ENCODE assay signal across 11 cellular contexts in genomic region chr19:39448271-39448670, GRCh38. TPM values are rescaled to one million over a fixed set of nuclear protein-coding genes. Genes with fewer than 3 reads are reported as not detected.
DNase-seq lines count a peak whose midpoint lies in the region; ATAC-seq, FAIRE-seq and TF ChIP-seq lines count a peak whose summit lies in the region.
"Had no signal": no experiment of that assay in that cellular context is flagged by ENCODE, and none has a peak within 500 bp of the region (broad histone marks: within the 10 kb centered on the region; RNA-seq: fewer than 3 reads in every experiment).

No MANE protein-coding gene starts in this region.

- H3K4me1 ChIP-seq in HepG2 (ENCODE audit: insufficient read depth, low read length) (peaks cover 54% of the 10 kb centered on the region), right lobe of liver (peaks cover 0 to 47% (median 18%) of the 10 kb centered on the region in 4 donors), PC-3 (ENCODE audit: insufficient read depth, low read length) (peaks cover 30% of the 10 kb centered on the region), subcutaneous abdominal adipose tissue (ENCODE audit: control insufficient read depth in 5 of 5, insufficient read depth in 5 of 5, low read length in 5 of 5) (peaks cover 2 to 43% (median 40%) of the 10 kb centered on the region in 5 donors), transverse colon (peaks cover 13 to 41% (median 28%) of the 10 kb centered on the region in 4 donors)

- TF ChIP-seq CTCF in HepG2 (CRISPR knock-in tag; IDR thresholded peaks at IDR 0.05), result no peak
- no peak for TF ChIP-seq CTCF in right lobe of liver (IDR thresholded peaks at IDR 0.05)
- no peak for TF ChIP-seq CTCF in PC-3 (conservative IDR thresholded peaks at IDR 0.05; ENCODE audit: low read depth, low read length)
- TF ChIP-seq CTCF in epithelial cell of esophagus (IDR thresholded peaks at IDR 0.05; ENCODE audit: insufficient read depth, low read depth, low read length, missing control alignments), result no peak
- no peak for TF ChIP-seq CTCF in transverse colon (IDR thresholded peaks at IDR 0.05)

- 0 out of 2 replicates have a peak overlapping the region, but pooled peaks have one; percentile 8 for H3K9ac ChIP-seq in HepG2 (ENCODE audit: insufficient read depth, low read depth, low read length)
- no peak overlapping the region for H3K9ac ChIP-seq in PC-3 (ENCODE audit: low read length)
- H3K9ac ChIP-seq in subcutaneous abdominal adipose tissue (ENCODE audit: low read length in 5 of 5), result peak overlapping the region in 3 of 5 donors; percentile 2 to 43 (median 6)

- no peaks in the 10 kb centered on the region for H3F3A ChIP-seq in PC-3 (ENCODE audit: low read length, unreplicated experiment)

- peaks cover 11 to 25% of the 10 kb centered on the region in 2 experiments; a peak in 4 of 5 replicates for H3K36me3 ChIP-seq in HepG2 (replicated peaks in 1 of 2; ENCODE audit: control insufficient read depth in 1 of 2, insufficient read depth in 2 of 2, low read length in 2 of 2)
- H3K36me3 ChIP-seq in right lobe of liver, result peaks cover 0 to 11% (median under 1%) of the 10 kb centered on the region in 4 donors
- peaks cover 9% of the 10 kb centered on the region; the same call in 1 of the 2 replicates for H3K36me3 ChIP-seq in PC-3 (ENCODE audit: low read depth, low read length)
- H3K36me3 ChIP-seq in subcutaneous abdominal adipose tissue (ENCODE audit: control insufficient read depth in 5 of 5, insufficient read depth in 5 of 5, low read length in 5 of 5), result peaks cover 0 to 28% (median 12%) of the 10 kb centered on the region in 5 donors
- peaks cover 0 to 6% (median under 1%) of the 10 kb centered on the region in 4 donors for H3K36me3 ChIP-seq in transverse colon

- DNase-seq in HepG2 (ENCODE audit: low spot score) (no peak), right lobe of liver (no peak), PC-3 (peak; percentile 75), epithelial cell of esophagus (ENCODE audit: low read depth) (peak; percentile 64), transverse colon (no peak)
- DNase-seq: activated CD8-positive, alpha-beta memory T cell treated with anti-CD3 and anti-CD28 coated beads for 24 hours; NCI-H1105 treated with DMSO at 0.1 percent for 48 hours; tibial artery had no signal

- H3K79me2 ChIP-seq in HepG2 (ENCODE audit: insufficient read depth, low read length) (peaks cover 80% of the 10 kb centered on the region), PC-3 (ENCODE audit: low read length) (peaks cover 83% of the 10 kb centered on the region)

- no peaks in the 10 kb centered on the region for H3K9me2 ChIP-seq in PC-3 (replicated peaks; ENCODE audit: low read length)

- H3K4me2 ChIP-seq in HepG2 (ENCODE audit: low read depth, low read length) (peak overlapping the region; percentile 85), PC-3 (ENCODE audit: low read length) (peak overlapping the region; percentile 92)

- in situ Hi-C loops in HepG2 (cut with HindIII; ENCODE audit: extremely low pct_ligation_motif_present, low pct_unique_long_range_greater_than_20kb) (no loop called here), transverse colon (cut with MboI; ENCODE audit: low pct_ligation_motif_present in 1 of 4, low pct_unique_long_range_greater_than_20kb in 1 of 4, low sequenced_read_pairs in 3 of 4) (loop anchor here in 2 of 4 donors (10.0 to 25.0 kb wide), 2 partner anchors 87 to 89 kb away; partner anchors contain the start of genes EID2B (in 2 of the 2) and EID2 (in 1 of the 2))

- no peak for FAIRE-seq in HepG2 (lab: Jason Lieb, UNC)

- intact Hi-C loops in HepG2 (cut with micrococcal nuclease; ENCODE audit: unreplicated experiment) (no loop called here), right lobe of liver (cut with DNase I) (no loop called here), PC-3 (cut with micrococcal nuclease) (no loop called here), transverse colon (cut with DNase I; ENCODE audit: low total_unique reads) (no loop called here)

- H3K27me3 ChIP-seq in HepG2 (ENCODE audit: control insufficient read depth in 1 of 2, insufficient read depth in 2 of 2, low read length in 2 of 2), result peaks cover 0 to 3% of the 10 kb centered on the region in 2 experiments; a peak in 1 of 5 replicates
- no peaks in the 10 kb centered on the region for H3K27me3 ChIP-seq in right lobe of liver
- H3K27me3 ChIP-seq in PC-3 (ENCODE audit: low read length), result no peaks in the 10 kb centered on the region
- no peaks in the 10 kb centered on the region for H3K27me3 ChIP-seq in subcutaneous abdominal adipose tissue (ENCODE audit: control insufficient read depth in 5 of 5, insufficient read depth in 4 of 5, low read length in 5 of 5)
- no peaks in the 10 kb centered on the region for H3K27me3 ChIP-seq in transverse colon
- H3K27me3 ChIP-seq: tibial artery had no signal

- TF ChIP-seq POLR2A in HepG2 (IDR thresholded peaks at IDR 0.05; ENCODE audit: insufficient read depth in 1 of 2, low read depth in 2 of 2, low read length in 2 of 2) (no peak), right lobe of liver (IDR thresholded peaks at IDR 0.05) (no peak), transverse colon (IDR thresholded peaks at IDR 0.05) (no peak)

- no TSS peak for BruUV-seq in HepG2 (replicated peaks; lab: Mats Ljungman, UMichigan)
- no TSS peak for BruUV-seq in PC-3 (replicated peaks; lab: Mats Ljungman, UMichigan)

- POLR2A ChIA-PET in HepG2 (lab: Yijun Ruan, JAX), result interaction anchor here (1.6 kb wide), 1 partner anchor 13 kb away, joined by 10 read pairs; the partner anchor contains the start of gene RPS16
- POLR2A ChIA-PET in PC-3 (lab: Charles Lee; ENCODE audit: unreplicated experiment), result interaction anchor here (0.6 kb wide), 1 partner anchor 18 kb away, joined by 10 read pairs; no protein-coding TSS in a partner anchor

- TF ChIP-seq RAD21 in HepG2 (CRISPR knock-in tag; IDR thresholded peaks at IDR 0.05), result no peak

- H2AFZ ChIP-seq in HepG2 (ENCODE audit: low read length), result no peak overlapping the region
- no peak overlapping the region for H2AFZ ChIP-seq in PC-3 (ENCODE audit: low read length)

- ATAC-seq in HepG2 (no peak), right lobe of liver (no peak), PC-3 (peak; percentile 39), HG03135 (IDR thresholded peaks at IDR 0.05; ENCODE audit: unreplicated experiment) (no peak), HG03521 (IDR thresholded peaks at IDR 0.05; ENCODE audit: unreplicated experiment) (no peak)

- 0 out of 2 replicates have a peak, but pooled peaks cover 3% of the 10 kb centered on the region for H4K20me1 ChIP-seq in HepG2 (ENCODE audit: insufficient read depth, low read length)
- H4K20me1 ChIP-seq in PC-3 (ENCODE audit: low read length), result peaks cover 14% of the 10 kb centered on the region; the same call in 1 of the 2 replicates

- H3K4me3 ChIP-seq in HepG2 (replicated peaks in 1 of 3; ENCODE audit: insufficient read depth in 1 of 3, low read depth in 2 of 3, low read length in 3 of 3) (no peak overlapping the region; a peak in 1 of 6 replicates), right lobe of liver (no peak overlapping the region), PC-3 (ENCODE audit: low read length) (peak overlapping the region; percentile 93; the same call in 1 of the 2 replicates), epithelial cell of esophagus (ENCODE audit: low read length) (no peak overlapping the region), subcutaneous abdominal adipose tissue (ENCODE audit: low read depth in 1 of 5, low read length in 5 of 5) (no peak overlapping the region), transverse colon (no peak overlapping the region)
- H3K4me3 ChIP-seq: tibial artery had no signal

- H3K27ac ChIP-seq in HepG2 (ENCODE audit: extremely low read length, insufficient read depth, low read length) (no peak overlapping the region), right lobe of liver (no peak overlapping the region), PC-3 (ENCODE audit: low read length) (peak overlapping the region; percentile 38), subcutaneous abdominal adipose tissue (ENCODE audit: low read depth, low read length) (no peak overlapping the region), transverse colon (no peak overlapping the region)
- H3K27ac ChIP-seq: tibial artery had no signal

- WGBS in HepG2 (ENCODE audit: low lambda C conversion rate), result 90% methylated on average over 3 of the region's 3 CpGs
- 32% methylated on average over 3 of the region's 3 CpGs for WGBS in right lobe of liver (ENCODE audit: insufficient coverage, low coverage, low lambda C conversion rate, missing lambda C conversion rate)
- 67 to 69% methylated on average over 3 of the region's 3 CpGs for WGBS in transverse colon (ENCODE audit: low coverage in 1 of 2), 2 donors

- TF ChIP-seq EP300 in HepG2 (IDR thresholded peaks at IDR 0.05; ENCODE audit: low read depth in 2 of 2, low read length in 2 of 2) (no peak), HepG2 (CRISPR knock-in tag; IDR thresholded peaks at IDR 0.05; ENCODE audit: borderline replicate concordance) (no peak), transverse colon (IDR thresholded peaks at IDR 0.05; ENCODE audit: low read depth) (no peak)

- CTCF ChIA-PET in HepG2 (lab: Yijun Ruan, JAX; ENCODE audit: low intra/inter-chr PET ratio, low total read pairs), result no interaction called here
- CTCF ChIA-PET in PC-3 (lab: Charles Lee), result interaction anchor here (0.5 kb wide), 1 partner anchor 86 kb away, joined by 3 read pairs; no protein-coding TSS in a partner anchor

- H3K9me3 ChIP-seq in HepG2 (ENCODE audit: low read length), result no peaks in the 10 kb centered on the region
- H3K9me3 ChIP-seq in right lobe of liver, result no peaks in the 10 kb centered on the region
- no peaks in the 10 kb centered on the region for H3K9me3 ChIP-seq in PC-3 (ENCODE audit: low read length)
- H3K9me3 ChIP-seq in subcutaneous abdominal adipose tissue (ENCODE audit: control insufficient read depth in 5 of 5, low read length in 5 of 5), result no peaks in the 10 kb centered on the region
- H3K9me3 ChIP-seq in transverse colon, result no peaks in the 10 kb centered on the region
- H3K9me3 ChIP-seq: tibial artery had no signal

RNA-seq across cellular contexts. Expression of gene SUPT5H, which starts 2.9 kb away (rescaled TPM):
- total RNA-seq in HepG2 (2016; rRNA removed; fragmentation: Illumina TruSeq; extraction: Trizol), result 34.9 and 48.2 TPM in 2 replicates
- 10.1 and 10.2 TPM in 2 replicates for total RNA-seq in HepG2 (2016; cell fraction: cytosol; rRNA removed; fragmentation: Illumina TruSeq; extraction: Trizol; ENCODE audit: low read depth)
- 31.0 and 56.4 TPM in 2 replicates for total RNA-seq in HepG2 (2016; cell fraction: insoluble cytoplasmic fraction; rRNA removed; fragmentation: Illumina TruSeq; extraction: Trizol)
- 24.1 and 24.5 TPM in 2 replicates for total RNA-seq in HepG2 (2016; cell fraction: membrane; rRNA removed; fragmentation: Illumina TruSeq; extraction: Trizol)
- total RNA-seq in HepG2 (2016; cell fraction: nucleus; rRNA removed; fragmentation: Illumina TruSeq; extraction: Trizol), result 40.8 and 47.1 TPM in 2 replicates
- polyA plus RNA-seq in HepG2 (2011; rRNA removed), result 49.0 and 51.7 TPM in 2 replicates
- polyA plus RNA-seq in HepG2 (2011; cell fraction: cytosol; rRNA removed), result 25.7 and 31.7 TPM in 2 replicates
- 253 and 283 TPM in 2 replicates for polyA plus RNA-seq in HepG2 (2011; cell fraction: nucleus; rRNA removed)
- 67.2 and 69.5 TPM in 2 replicates for polyA plus RNA-seq in HepG2 (2012)
- 6.0 and 6.1 TPM in 2 replicates for polyA plus RNA-seq in HepG2 (2016; cell fraction: cytosol; fragmentation: Illumina TruSeq; extraction: Trizol; ENCODE audit: low read depth)
- 36.5 and 56.7 TPM in 2 replicates for polyA plus RNA-seq in HepG2 (2016; cell fraction: insoluble cytoplasmic fraction; fragmentation: Illumina TruSeq; extraction: Trizol; ENCODE audit: low read depth)
- polyA plus RNA-seq in HepG2 (2016; cell fraction: membrane; fragmentation: Illumina TruSeq; extraction: Trizol; ENCODE audit: low read depth), result 12.5 and 14.4 TPM in 2 replicates
- 151 and 174 TPM in 2 replicates for polyA plus RNA-seq in HepG2 (2016; cell fraction: nucleus; fragmentation: Illumina TruSeq; extraction: Trizol; ENCODE audit: insufficient read depth, low read depth)
- 47.0 and 62.8 TPM in 2 replicates for polyA minus RNA-seq in HepG2 (2011; rRNA and poly(A)+ RNA removed; ENCODE audit: low replicate concordance)
- 24.6 and 28.9 TPM in 2 replicates for polyA minus RNA-seq in HepG2 (2011; cell fraction: cytosol; rRNA and poly(A)+ RNA removed)
- 41.6 and 42.1 TPM in 2 replicates for polyA minus RNA-seq in HepG2 (2011; cell fraction: nucleus; rRNA and poly(A)+ RNA removed)
- total RNA-seq in right lobe of liver, result 10 to 100 TPM; 42.3 to 60.8 (median 54.7) TPM
- total RNA-seq in PC-3 (2014; rRNA removed), result 59.9 and 95.0 TPM in 2 replicates
- total RNA-seq in transverse colon, result 100 to 1,000 TPM in 3 of 4 donors, 10 to 100 TPM in 1; 97.1 to 161 (median 125) TPM

RNA-seq across cellular contexts. Expression of gene RPS16, which starts 12.5 kb away (rescaled TPM):
- total RNA-seq in HepG2 (2016; rRNA removed; fragmentation: Illumina TruSeq; extraction: Trizol) (488 and 790 TPM in 2 replicates), right lobe of liver (100 to 1,000 TPM; 448 to 643 (median 568) TPM), PC-3 (2014; rRNA removed) (294 and 418 TPM in 2 replicates), transverse colon (1,000 to 10,000 TPM in 3 of 4 donors, 100 to 1,000 TPM in 1; 718 to 1,665 (median 1,335) TPM)
- total RNA-seq in HepG2 (2016; cell fraction: cytosol; rRNA removed; fragmentation: Illumina TruSeq; extraction: Trizol; ENCODE audit: low read depth), result 875 and 1,100 TPM in 2 replicates
- total RNA-seq in HepG2 (2016; cell fraction: insoluble cytoplasmic fraction; rRNA removed; fragmentation: Illumina TruSeq; extraction: Trizol), result 524 and 648 TPM in 2 replicates
- 1,389 and 1,434 TPM in 2 replicates for total RNA-seq in HepG2 (2016; cell fraction: membrane; rRNA removed; fragmentation: Illumina TruSeq; extraction: Trizol)
- total RNA-seq in HepG2 (2016; cell fraction: nucleus; rRNA removed; fragmentation: Illumina TruSeq; extraction: Trizol), result 216 and 289 TPM in 2 replicates
- polyA plus RNA-seq in HepG2 (2011; rRNA removed), result 2,583 and 2,596 TPM in 2 replicates
- polyA plus RNA-seq in HepG2 (2011; cell fraction: cytosol; rRNA removed), result 6,196 and 9,335 TPM in 2 replicates
- polyA plus RNA-seq in HepG2 (2011; cell fraction: nucleus; rRNA removed), result 2,074 and 2,083 TPM in 2 replicates
- 3,042 and 3,601 TPM in 2 replicates for polyA plus RNA-seq in HepG2 (2012)
- polyA plus RNA-seq in HepG2 (2016; cell fraction: cytosol; fragmentation: Illumina TruSeq; extraction: Trizol; ENCODE audit: low read depth), result 3,994 and 4,562 TPM in 2 replicates
- polyA plus RNA-seq in HepG2 (2016; cell fraction: insoluble cytoplasmic fraction; fragmentation: Illumina TruSeq; extraction: Trizol; ENCODE audit: low read depth), result 2,744 and 2,812 TPM in 2 replicates
- polyA plus RNA-seq in HepG2 (2016; cell fraction: membrane; fragmentation: Illumina TruSeq; extraction: Trizol; ENCODE audit: low read depth), result 5,655 and 5,989 TPM in 2 replicates
- 1,642 and 1,701 TPM in 2 replicates for polyA plus RNA-seq in HepG2 (2016; cell fraction: nucleus; fragmentation: Illumina TruSeq; extraction: Trizol; ENCODE audit: insufficient read depth, low read depth)
- polyA minus RNA-seq in HepG2 (2011; rRNA and poly(A)+ RNA removed; ENCODE audit: low replicate concordance), result 2,434 and 2,985 TPM in 2 replicates
- 1,333 and 1,373 TPM in 2 replicates for polyA minus RNA-seq in HepG2 (2011; cell fraction: cytosol; rRNA and poly(A)+ RNA removed)
- polyA minus RNA-seq in HepG2 (2011; cell fraction: nucleus; rRNA and poly(A)+ RNA removed), result 311 and 415 TPM in 2 replicates

RNA-seq across cellular contexts. Expression of gene TIMM50, which starts 32.4 kb away (rescaled TPM):
- total RNA-seq in HepG2 (2016; rRNA removed; fragmentation: Illumina TruSeq; extraction: Trizol) (89.1 and 91.1 TPM in 2 replicates), right lobe of liver (10 to 100 TPM; 28.1 to 48.1 (median 31.3) TPM), PC-3 (2014; rRNA removed) (97.2 and 123 TPM in 2 replicates), transverse colon (10 to 100 TPM; 21.7 to 54.0 (median 33.5) TPM)
- 37.5 and 47.3 TPM in 2 replicates for total RNA-seq in HepG2 (2016; cell fraction: cytosol; rRNA removed; fragmentation: Illumina TruSeq; extraction: Trizol; ENCODE audit: low read depth)
- 85.4 and 88.5 TPM in 2 replicates for total RNA-seq in HepG2 (2016; cell fraction: insoluble cytoplasmic fraction; rRNA removed; fragmentation: Illumina TruSeq; extraction: Trizol)
- 43.0 and 47.2 TPM in 2 replicates for total RNA-seq in HepG2 (2016; cell fraction: membrane; rRNA removed; fragmentation: Illumina TruSeq; extraction: Trizol)
- total RNA-seq in HepG2 (2016; cell fraction: nucleus; rRNA removed; fragmentation: Illumina TruSeq; extraction: Trizol), result 57.0 and 65.5 TPM in 2 replicates
- polyA plus RNA-seq in HepG2 (2011; rRNA removed), result 90.0 and 92.5 TPM in 2 replicates
- polyA plus RNA-seq in HepG2 (2011; cell fraction: cytosol; rRNA removed), result 85.2 and 108 TPM in 2 replicates
- 135 and 143 TPM in 2 replicates for polyA plus RNA-seq in HepG2 (2011; cell fraction: nucleus; rRNA removed)
- polyA plus RNA-seq in HepG2 (2012), result 65.0 and 84.2 TPM in 2 replicates
- polyA plus RNA-seq in HepG2 (2016; cell fraction: cytosol; fragmentation: Illumina TruSeq; extraction: Trizol; ENCODE audit: low read depth), result 41.8 and 47.0 TPM in 2 replicates
- polyA plus RNA-seq in HepG2 (2016; cell fraction: insoluble cytoplasmic fraction; fragmentation: Illumina TruSeq; extraction: Trizol; ENCODE audit: low read depth), result 88.6 and 92.5 TPM in 2 replicates
- 38.0 and 40.4 TPM in 2 replicates for polyA plus RNA-seq in HepG2 (2016; cell fraction: membrane; fragmentation: Illumina TruSeq; extraction: Trizol; ENCODE audit: low read depth)
- polyA plus RNA-seq in HepG2 (2016; cell fraction: nucleus; fragmentation: Illumina TruSeq; extraction: Trizol; ENCODE audit: insufficient read depth, low read depth), result 111 and 123 TPM in 2 replicates
- polyA minus RNA-seq in HepG2 (2011; rRNA and poly(A)+ RNA removed; ENCODE audit: low replicate concordance), result 121 and 194 TPM in 2 replicates
- 41.5 and 44.7 TPM in 2 replicates for polyA minus RNA-seq in HepG2 (2011; cell fraction: cytosol; rRNA and poly(A)+ RNA removed)
- polyA minus RNA-seq in HepG2 (2011; cell fraction: nucleus; rRNA and poly(A)+ RNA removed), result 42.4 and 52.5 TPM in 2 replicates

RNA-seq across cellular contexts. Expression of gene PLEKHG2, which starts 35.8 kb away (rescaled TPM):
- total RNA-seq in HepG2 (2016; rRNA removed; fragmentation: Illumina TruSeq; extraction: Trizol) (3.6 and 5.2 TPM in 2 replicates), right lobe of liver (10 to 100 TPM in 1 of 6 experiments, 1 to 10 TPM in 5; 1.6 to 15.0 (median 6.3) TPM), PC-3 (2014; rRNA removed) (8.3 and 10.6 TPM in 2 replicates), transverse colon (10 to 100 TPM in 2 of 4 donors, 1 to 10 TPM in 2; 6.1 to 27.7 (median 11.9) TPM)
- 0.51 and 1.9 TPM in 2 replicates for total RNA-seq in HepG2 (2016; cell fraction: cytosol; rRNA removed; fragmentation: Illumina TruSeq; extraction: Trizol; ENCODE audit: low read depth)
- total RNA-seq in HepG2 (2016; cell fraction: insoluble cytoplasmic fraction; rRNA removed; fragmentation: Illumina TruSeq; extraction: Trizol), result 3.1 and 4.0 TPM in 2 replicates
- total RNA-seq in HepG2 (2016; cell fraction: membrane; rRNA removed; fragmentation: Illumina TruSeq; extraction: Trizol), result 2.0 and 3.5 TPM in 2 replicates
- total RNA-seq in HepG2 (2016; cell fraction: nucleus; rRNA removed; fragmentation: Illumina TruSeq; extraction: Trizol), result 6.8 TPM in 2 replicates
- polyA plus RNA-seq in HepG2 (2011; rRNA removed), result 6.8 and 7.8 TPM in 2 replicates
- 1.9 and 2.4 TPM in 2 replicates for polyA plus RNA-seq in HepG2 (2011; cell fraction: cytosol; rRNA removed)
- 30.6 and 32.3 TPM in 2 replicates for polyA plus RNA-seq in HepG2 (2011; cell fraction: nucleus; rRNA removed)
- 5.1 and 11.3 TPM in 2 replicates for polyA plus RNA-seq in HepG2 (2012)
- polyA plus RNA-seq in HepG2 (2016; cell fraction: cytosol; fragmentation: Illumina TruSeq; extraction: Trizol; ENCODE audit: low read depth), result 0.75 and 1.5 TPM in 2 replicates
- polyA plus RNA-seq in HepG2 (2016; cell fraction: insoluble cytoplasmic fraction; fragmentation: Illumina TruSeq; extraction: Trizol; ENCODE audit: low read depth), result 2.8 and 5.1 TPM in 2 replicates
- 2.6 and 3.5 TPM in 2 replicates for polyA plus RNA-seq in HepG2 (2016; cell fraction: membrane; fragmentation: Illumina TruSeq; extraction: Trizol; ENCODE audit: low read depth)
- 17.4 and 28.3 TPM in 2 replicates for polyA plus RNA-seq in HepG2 (2016; cell fraction: nucleus; fragmentation: Illumina TruSeq; extraction: Trizol; ENCODE audit: insufficient read depth, low read depth)
- 6.5 and 8.4 TPM in 2 replicates for polyA minus RNA-seq in HepG2 (2011; rRNA and poly(A)+ RNA removed; ENCODE audit: low replicate concordance)
- 6.3 and 8.3 TPM in 2 replicates for polyA minus RNA-seq in HepG2 (2011; cell fraction: cytosol; rRNA and poly(A)+ RNA removed)
- polyA minus RNA-seq in HepG2 (2011; cell fraction: nucleus; rRNA and poly(A)+ RNA removed), result 18.9 and 20.1 TPM in 2 replicates

RNA-seq across cellular contexts. Expression of gene ZFP36, which starts 41.6 kb away (rescaled TPM):
- total RNA-seq in HepG2 (2016; rRNA removed; fragmentation: Illumina TruSeq; extraction: Trizol), result 0.81 and 1.7 TPM in 2 replicates
- total RNA-seq in HepG2 (2016; cell fraction: cytosol; rRNA removed; fragmentation: Illumina TruSeq; extraction: Trizol; ENCODE audit: low read depth), result 1.2 and 1.4 TPM in 2 replicates
- 0.52 and 1.3 TPM in 2 replicates for total RNA-seq in HepG2 (2016; cell fraction: insoluble cytoplasmic fraction; rRNA removed; fragmentation: Illumina TruSeq; extraction: Trizol)
- 1.9 and 2.1 TPM in 2 replicates for total RNA-seq in HepG2 (2016; cell fraction: membrane; rRNA removed; fragmentation: Illumina TruSeq; extraction: Trizol)
- total RNA-seq in HepG2 (2016; cell fraction: nucleus; rRNA removed; fragmentation: Illumina TruSeq; extraction: Trizol), result 1.1 and 2.6 TPM in 2 replicates
- 1.4 and 2.1 TPM in 2 replicates for polyA plus RNA-seq in HepG2 (2011; rRNA removed)
- 2.1 TPM in 2 replicates for polyA plus RNA-seq in HepG2 (2011; cell fraction: cytosol; rRNA removed)
- 10.8 and 12.7 TPM in 2 replicates for polyA plus RNA-seq in HepG2 (2011; cell fraction: nucleus; rRNA removed)
- 9.4 and 10.6 TPM in 2 replicates for polyA plus RNA-seq in HepG2 (2012)
- polyA plus RNA-seq in HepG2 (2016; cell fraction: cytosol; fragmentation: Illumina TruSeq; extraction: Trizol; ENCODE audit: low read depth), result 1.1 and 1.3 TPM in 2 replicates
- 2.3 and 4.1 TPM in 2 replicates for polyA plus RNA-seq in HepG2 (2016; cell fraction: insoluble cytoplasmic fraction; fragmentation: Illumina TruSeq; extraction: Trizol; ENCODE audit: low read depth)
- 1.9 and 2.8 TPM in 2 replicates for polyA plus RNA-seq in HepG2 (2016; cell fraction: membrane; fragmentation: Illumina TruSeq; extraction: Trizol; ENCODE audit: low read depth)
- 6.2 and 8.4 TPM in 2 replicates for polyA plus RNA-seq in HepG2 (2016; cell fraction: nucleus; fragmentation: Illumina TruSeq; extraction: Trizol; ENCODE audit: insufficient read depth, low read depth)
- 4.1 and 5.5 TPM in 2 replicates for polyA minus RNA-seq in HepG2 (2011; rRNA and poly(A)+ RNA removed; ENCODE audit: low replicate concordance)
- polyA minus RNA-seq in HepG2 (2011; cell fraction: cytosol; rRNA and poly(A)+ RNA removed), result 7.8 and 9.2 TPM in 2 replicates
- polyA minus RNA-seq in HepG2 (2011; cell fraction: nucleus; rRNA and poly(A)+ RNA removed), result 4.1 and 6.0 TPM in 2 replicates
- total RNA-seq in right lobe of liver, result 100 to 1,000 TPM in 3 of 6 experiments, 10 to 100 TPM in 3; 28.3 to 156 (median 91.7) TPM
- 32.7 and 68.4 TPM in 2 replicates for total RNA-seq in PC-3 (2014; rRNA removed)
- 100 to 1,000 TPM; 280 to 924 (median 309) TPM for total RNA-seq in transverse colon

Comparison
In these comparisons a context has a peak if more than half of its experiments do, and no peak if none do; other contexts are left out.
1. DNase-seq: peak in PC-3 (single experiment) and epithelial cell of esophagus (single experiment); none in HepG2 (single experiment), right lobe of liver (0 of 3) and transverse colon (single experiment).